ENCODE assay signal across 1 cellular context in genomic region chr1:188463919-188464318, GRCh38.
TF ChIP-seq lines count a peak whose summit lies in the region.

No MANE protein-coding gene starts in this region.

TF ChIP-seq in HCT116, 20 proteins besides CTCF, POLR2A, EP300 and RAD21 (continued from another document):
- TF ChIP-seq POLR2AphosphoS5 (IDR thresholded peaks at IDR 0.05; ENCODE audit: low read depth, low read length) (no peak), JUND (IDR thresholded peaks at IDR 0.05) (no peak), FOSL1 (IDR thresholded peaks at IDR 0.05; ENCODE audit: low read depth) (no peak), EZH2 (IDR thresholded peaks at IDR 0.05) (no peak), SIN3A (IDR thresholded peaks at IDR 0.05; ENCODE audit: low read depth) (no peak), CBX3 (IDR thresholded peaks at IDR 0.05; ENCODE audit: low read depth) (no peak), SP1 (IDR thresholded peaks at IDR 0.05; ENCODE audit: low read depth) (no peak)
